Comparison of ENCODE assay signal across 8 cellular contexts in the genomic region with DNA sequence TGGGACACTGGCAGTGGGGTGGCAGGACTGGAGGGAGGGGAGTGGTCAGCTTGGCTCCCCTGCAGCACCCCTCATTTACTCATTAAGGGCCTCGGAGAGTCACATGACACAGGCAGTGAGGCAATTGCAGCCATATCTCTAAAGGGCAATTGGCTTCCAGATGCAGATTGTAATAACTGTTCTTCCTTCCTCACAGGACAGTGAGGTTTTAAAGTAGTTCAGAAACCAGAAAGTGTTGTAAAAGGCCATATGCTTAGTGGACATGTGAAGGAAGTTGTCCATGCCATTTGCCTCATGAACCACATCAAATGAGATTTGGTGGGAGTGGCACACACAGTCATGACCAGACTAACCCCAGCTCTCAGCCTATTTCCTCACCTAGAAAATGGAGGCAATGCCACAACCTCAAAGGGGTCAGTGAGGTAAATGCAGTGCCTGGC. TPM values are rescaled to one million over a fixed set of nuclear protein-coding genes. Genes with fewer than 3 reads are reported as not detected.
DNase-seq lines count a peak whose midpoint lies in the region; ATAC-seq and TF ChIP-seq lines count a peak whose summit lies in the region.

No MANE protein-coding gene starts in this region.

- intact Hi-C loops in mammary epithelial cell (cut with micrococcal nuclease): no loop called here

- H3K4me2 ChIP-seq in mammary epithelial cell (ENCODE audit: insufficient read depth, low read depth, low read length): no peak overlapping the region

- peak overlapping the region; percentile 47 for H3K4me3 Mint-ChIP-seq in mesothelial cell of epicardium

- no peak for TF ChIP-seq POLR2A in NB4 (IDR thresholded peaks at IDR 0.05; ENCODE audit: extremely low read depth, insufficient read length)

- dilution Hi-C loops in mammary epithelial cell (cut with HindIII; ENCODE audit: low sequenced_read_pairs): loop anchor here (5.0 kb wide), 1 partner anchor 58 kb away; a partner anchor contains a TSS

- peaks cover 2% of the 10 kb centered on the region for H3K36me3 Mint-ChIP-seq in mesothelial cell of epicardium

- H3K4me1 Mint-ChIP-seq in mesothelial cell of epicardium: peaks cover 22% of the 10 kb centered on the region

- ATAC-seq in HG02588 (IDR thresholded peaks at IDR 0.05; ENCODE audit: unreplicated experiment) (no peak), HG02678 (IDR thresholded peaks at IDR 0.05; ENCODE audit: unreplicated experiment) (no peak), GM19324 (IDR thresholded peaks at IDR 0.05; ENCODE audit: low FRiP score, unreplicated experiment) (no peak)

- H4K20me1 ChIP-seq in mammary epithelial cell (ENCODE audit: insufficient read depth, low read length): no peaks in the 10 kb centered on the region

- peak in 10 of 14 donors; percentile 3 to 61 (median 36) for DNase-seq in C1 segment of cervical spinal cord (lab: John Stamatoyannopoulos, UW)
- peak; percentile 63 for DNase-seq in NB4 (ENCODE audit: low read depth)
- no peak for DNase-seq in mammary epithelial cell
- no peak for DNase-seq in mesothelial cell of epicardium (ENCODE audit: low spot score in 2 of 2, unreplicated experiment in 2 of 2)
- DNase-seq in NCI-H510A treated with DMSO at 0.1 percent for 48 hours (lab: John Stamatoyannopoulos, UW): no peak

- CTCF ChIA-PET in mammary epithelial cell (lab: Charles Lee; ENCODE audit: low non-redundant PET): no interaction called here

- no peaks in the 10 kb centered on the region for H3K27me3 Mint-ChIP-seq in mesothelial cell of epicardium (ENCODE audit: low read depth)

- no peak overlapping the region for H3K27ac ChIP-seq in mammary epithelial cell (ENCODE audit: insufficient read depth, low read depth, low read length)

- no peak overlapping the region for H3K4me3 ChIP-seq in NB4 (ENCODE audit: low read depth, low read length)
- no peak overlapping the region for H3K4me3 ChIP-seq in mammary epithelial cell (replicated peaks in 1 of 3; ENCODE audit: insufficient read depth in 1 of 3, low read depth in 2 of 3, low read length in 3 of 3)

- H3K27me3 ChIP-seq in mammary epithelial cell (ENCODE audit: insufficient read depth, low read length): no peaks in the 10 kb centered on the region

- WGBS in mammary epithelial cell (ENCODE audit: low coverage, missing lambda C conversion rate): 17% methylated on average over 1 of the region's 1 CpG

- in situ Hi-C loops in mammary epithelial cell (cut with MboI; ENCODE audit: low sequenced_read_pairs in 2 of 2): no loop called here

- peak overlapping the region; percentile 76 for H2AFZ ChIP-seq in mammary epithelial cell (ENCODE audit: low read depth, low read length)

- no peaks in the 10 kb centered on the region for H3K9me3 Mint-ChIP-seq in mesothelial cell of epicardium

- H3K36me3 ChIP-seq in mammary epithelial cell (ENCODE audit: insufficient read depth, low read length): no peaks in the 10 kb centered on the region

- TF ChIP-seq CTCF in NB4 (IDR thresholded peaks at IDR 0.05; ENCODE audit: low read depth, low read length): no peak
- no peak for TF ChIP-seq CTCF in mammary epithelial cell (conservative IDR thresholded peaks at IDR 0.05 in 1 of 2, IDR thresholded peaks at IDR 0.05 in 1 of 2; ENCODE audit: extremely low read depth in 1 of 2, insufficient read depth in 1 of 2, low read depth in 1 of 2, low read length in 2 of 2)
- TF ChIP-seq CTCF in mesothelial cell of epicardium (IDR thresholded peaks at IDR 0.05; ENCODE audit: unreplicated experiment): no peak

- H3K9me3 ChIP-seq in mammary epithelial cell (replicated peaks; ENCODE audit: insufficient read depth, low read length): no peaks in the 10 kb centered on the region

- no peak overlapping the region for H3K9ac ChIP-seq in mammary epithelial cell (ENCODE audit: insufficient read depth, low read length)

- H3K79me2 ChIP-seq in mammary epithelial cell (ENCODE audit: insufficient read depth, low read length): no peaks in the 10 kb centered on the region

- peaks cover 11% of the 10 kb centered on the region for H3K4me1 ChIP-seq in mammary epithelial cell (ENCODE audit: insufficient read depth, low read length)

- H3K27ac Mint-ChIP-seq in mesothelial cell of epicardium: peak overlapping the region; percentile 43

- BruUV-seq in mammary epithelial cell (replicated peaks; lab: Mats Ljungman, UMichigan): no TSS peak

RNA-seq across cellular contexts. Expression of a gene that starts 11.1 kb away (rescaled TPM):
- 10 to 100 TPM; 34.2 to 49.3 TPM for total RNA-seq in mammary epithelial cell
- polyA plus RNA-seq in mammary epithelial cell: 82.0 TPM
- polyA minus RNA-seq in mammary epithelial cell: 31.0 TPM
- 33.9 to 35.7 TPM (median 33.9 TPM) in 3 replicates for total RNA-seq in mesothelial cell of epicardium

RNA-seq across cellular contexts. Expression of a gene that starts 11.9 kb away (rescaled TPM):
- total RNA-seq in mammary epithelial cell: 10 to 100 TPM; 14.8 to 28.0 TPM
- 10.8 TPM for polyA plus RNA-seq in mammary epithelial cell
- 18.1 TPM for polyA minus RNA-seq in mammary epithelial cell
- 53.1 to 57.9 TPM (median 54.0 TPM) in 3 replicates for total RNA-seq in mesothelial cell of epicardium

RNA-seq across cellular contexts. Expression of a gene that starts 35.7 kb away (rescaled TPM):
- 10 to 100 TPM; 10.0 to 66.1 TPM for total RNA-seq in mammary epithelial cell
- 18.4 TPM for polyA plus RNA-seq in mammary epithelial cell
- 73.9 TPM for polyA minus RNA-seq in mammary epithelial cell
- 51.9 to 56.1 TPM (median 56.0 TPM) in 3 replicates for total RNA-seq in mesothelial cell of epicardium

RNA-seq across cellular contexts. Expression of a gene that starts 42.5 kb away (rescaled TPM):
- total RNA-seq in mammary epithelial cell: 10 to 100 TPM; 36.7 to 57.7 TPM
- polyA plus RNA-seq in mammary epithelial cell: 90.5 TPM
- polyA minus RNA-seq in mammary epithelial cell: 75.5 TPM
- total RNA-seq in mesothelial cell of epicardium: 46.8 to 50.5 TPM (median 49.8 TPM) in 3 replicates

RNA-seq across cellular contexts. Expression of a gene that starts 46.0 kb away (rescaled TPM):
- total RNA-seq in mammary epithelial cell (1 to 10 TPM; 5.0 to 5.2 TPM), mesothelial cell of epicardium (5.7 to 6.6 TPM (median 6.3 TPM) in 3 replicates)
- polyA plus RNA-seq in mammary epithelial cell: 2.0 TPM
- polyA minus RNA-seq in mammary epithelial cell: 0.67 TPM

Comparison
In these comparisons a context has a peak if more than half of its experiments do, and no peak if none do; other contexts are left out.
1. DNase-seq: peak in C1 segment of cervical spinal cord (10 of 14) and NB4 (single experiment); none in mammary epithelial cell (single experiment), mesothelial cell of epicardium (0 of 2) and NCI-H510A treated with DMSO at 0.1 percent for 48 hours (single experiment).